In genomic region chr1:183024352-183025337, GRCh38 we compare ENCODE assay signal across 8 cellular contexts. TPM values are rescaled to one million over a fixed set of nuclear protein-coding genes. Genes with fewer than 3 reads are reported as not detected.
A peak's percentile ranks its signal among the peaks of the same experiment; 100 is the strongest.
DNase-seq lines count a peak whose midpoint lies in the region; ATAC-seq and TF ChIP-seq lines count a peak whose summit lies in the region.

No MANE protein-coding gene starts in this region.

- no peaks in the 10 kb centered on the region for H3K36me3 Mint-ChIP-seq in activated CD8-positive, alpha-beta memory T cell treated with anti-CD3 and anti-CD28 coated beads, Interleukin-2, amount 10 ng/mL, durations not matched to agents 7 days and 5 days

- no peak for ATAC-seq in activated CD8-positive, alpha-beta memory T cell treated with anti-CD3 and anti-CD28 coated beads, Interleukin-2, amount 10 ng/mL, durations not matched to agents 7 days and 5 days
- no peak for ATAC-seq in foreskin keratinocyte

- H3K36me3 ChIP-seq in SU-DHL-6 (ENCODE audit: low read length) (peaks cover 8% of the 10 kb centered on the region; the same call in 1 of the 2 replicates), skeletal muscle tissue (ENCODE audit: control insufficient read depth in 3 of 3, insufficient read depth in 3 of 3, low read length in 3 of 3) (peaks cover 0 to 6% (median 0%) of the 10 kb centered on the region in 3 donors)

- H3K27ac Mint-ChIP-seq in activated CD8-positive, alpha-beta memory T cell treated with anti-CD3 and anti-CD28 coated beads, Interleukin-2, amount 10 ng/mL, durations not matched to agents 7 days and 5 days, result no peak overlapping the region

- H3K27ac ChIP-seq in SU-DHL-6 (ENCODE audit: low read depth, low read length) (no peak overlapping the region), foreskin keratinocyte (peak overlapping the region; percentile 61), skeletal muscle tissue (ENCODE audit: low read depth, low read length) (peak overlapping the region; percentile 100)

- peak overlapping the region; percentile 82 for H3K4me2 ChIP-seq in SU-DHL-6 (ENCODE audit: low read depth, low read length, poor library complexity, severe bottlenecking)

- peaks cover 76% of the 10 kb centered on the region for H3K27me3 Mint-ChIP-seq in activated CD8-positive, alpha-beta memory T cell treated with anti-CD3 and anti-CD28 coated beads, Interleukin-2, amount 10 ng/mL, durations not matched to agents 7 days and 5 days

- H2AFZ ChIP-seq in SU-DHL-6 (ENCODE audit: low read depth, low read length, severe bottlenecking), result peak overlapping the region; percentile 44

- no peaks in the 10 kb centered on the region for H3K9me2 ChIP-seq in SU-DHL-6 (replicated peaks; ENCODE audit: insufficient read depth, low read length)

- peak overlapping the region; percentile 67 for H3K4me3 ChIP-seq in SU-DHL-6 (ENCODE audit: insufficient read depth, low read length, poor library complexity, severe bottlenecking)
- peak overlapping the region; percentile 81 to 95 (median 93) for H3K4me3 ChIP-seq in skeletal muscle tissue (ENCODE audit: low read length in 3 of 3)

- H4K20me1 ChIP-seq in SU-DHL-6 (ENCODE audit: low read depth, low read length), result peaks cover 24% of the 10 kb centered on the region

- H3K4me1 Mint-ChIP-seq in activated CD8-positive, alpha-beta memory T cell treated with anti-CD3 and anti-CD28 coated beads, Interleukin-2, amount 10 ng/mL, durations not matched to agents 7 days and 5 days, result peaks cover 19% of the 10 kb centered on the region

- CTCF ChIA-PET in activated CD8-positive, alpha-beta memory T cell treated with anti-CD3 and anti-CD28 coated beads, Interleukin-2, amount 10 ng/mL, durations not matched to agents 7 days and 5 days (lab: Charles Lee), result no interaction called here

- 0 out of 2 replicates have a peak, but pooled peaks cover 4% of the 10 kb centered on the region for H3K79me2 ChIP-seq in SU-DHL-6 (ENCODE audit: insufficient read depth, low read length)

- H3K9ac ChIP-seq in SU-DHL-6 (ENCODE audit: low read length) (peak overlapping the region; percentile 68), skeletal muscle tissue (ENCODE audit: low read depth in 1 of 3, low read length in 3 of 3) (peak overlapping the region; percentile 78 to 92 (median 89))

- H3K9me3 Mint-ChIP-seq in activated CD8-positive, alpha-beta memory T cell treated with anti-CD3 and anti-CD28 coated beads, Interleukin-2, amount 10 ng/mL, durations not matched to agents 7 days and 5 days (ENCODE audit: low read depth), result no peaks in the 10 kb centered on the region

- H3K4me3 Mint-ChIP-seq in activated CD8-positive, alpha-beta memory T cell treated with anti-CD3 and anti-CD28 coated beads, Interleukin-2, amount 10 ng/mL, durations not matched to agents 7 days and 5 days, result peak overlapping the region; percentile 46

- H3K4me1 ChIP-seq in foreskin keratinocyte (peaks cover 41% of the 10 kb centered on the region), skeletal muscle tissue (ENCODE audit: control insufficient read depth in 3 of 3, insufficient read depth in 3 of 3, low read length in 3 of 3) (peaks cover 26 to 38% (median 37%) of the 10 kb centered on the region in 3 donors)

- H3K9me3 ChIP-seq in SU-DHL-6 (ENCODE audit: insufficient read depth, low read length) (no peaks in the 10 kb centered on the region), skeletal muscle tissue (ENCODE audit: control insufficient read depth in 3 of 3, low read length in 3 of 3) (no peaks in the 10 kb centered on the region)

- peaks cover 22% of the 10 kb centered on the region; the same call in 1 of the 2 replicates for H3F3A ChIP-seq in SU-DHL-6 (ENCODE audit: insufficient read depth)

- TF ChIP-seq CTCF in SU-DHL-6 (IDR thresholded peaks at IDR 0.05; ENCODE audit: insufficient read depth, low read length, poor library complexity, severe bottlenecking) (no peak), foreskin keratinocyte (conservative IDR thresholded peaks at IDR 0.05) (no peak)

- H3K27me3 ChIP-seq in SU-DHL-6 (ENCODE audit: low read length), result no peaks in the 10 kb centered on the region
- no peaks in the 10 kb centered on the region for H3K27me3 ChIP-seq in foreskin keratinocyte
- no peaks in the 10 kb centered on the region for H3K27me3 ChIP-seq in skeletal muscle tissue (ENCODE audit: control insufficient read depth in 3 of 3, insufficient read depth in 3 of 3, low read length in 3 of 3)

- DNase-seq in activated CD8-positive, alpha-beta memory T cell treated with anti-CD3 and anti-CD28 coated beads, Interleukin-2, amount 10 ng/mL, durations not matched to agents 7 days and 5 days, result no peak
- no peak for DNase-seq in activated CD8-positive, alpha-beta memory T cell treated with anti-CD3 and anti-CD28 coated beads, Interleukin-2, amount 50 U/mL, for 4 hours
- DNase-seq in foreskin keratinocyte (no peak), posterior cingulate gyrus (no peak)
- no peak for DNase-seq in central memory CD4-positive, alpha-beta T cell
- no peak for DNase-seq in effector CD8-positive, alpha-beta T cell (lab: John Stamatoyannopoulos, UW)

- intact Hi-C loops in posterior cingulate gyrus (cut with DNase I), result no loop called here

RNA-seq across cellular contexts. Expression of gene LAMC1, which starts 1.4 kb away (rescaled TPM):
- under 1 TPM in 1 of 2 experiments, not detected in 1; 0.40 TPM for total RNA-seq in activated CD8-positive, alpha-beta memory T cell treated with anti-CD3 and anti-CD28 coated beads, Interleukin-2, amount 10 ng/mL, durations not matched to agents 7 days and 5 days
- total RNA-seq in foreskin keratinocyte, result 93.6 and 109 TPM in 2 replicates
- polyA plus RNA-seq in foreskin keratinocyte, result 30.3 and 34.0 TPM in 2 replicates
- total RNA-seq in skeletal muscle tissue, result 289 TPM

Comparison
In these comparisons a context has a peak if more than half of its experiments do, and no peak if none do; other contexts are left out.
1. RNA of gene LAMC1, which starts 1.4 kb away (total RNA-seq): 289 TPM in skeletal muscle tissue (single experiment) and 93.6 to 109 TPM in foreskin keratinocyte; 0.40 TPM in activated CD8-positive, alpha-beta memory T cell treated with anti-CD3 and anti-CD28 coated beads, Interleukin-2, amount 10 ng/mL, durations not matched to agents 7 days and 5 days; every median in the first group is over 10 times any median in the second.